Comparison of ENCODE assay signal across 8 cellular contexts in genomic region chr9:77944556-77945261, GRCh38.
DNase-seq lines count a peak whose midpoint lies in the region; ATAC-seq, FAIRE-seq and TF ChIP-seq lines count a peak whose summit lies in the region.

No MANE protein-coding gene starts in this region.

- H4K20me1 ChIP-seq in GM23338 (replicated peaks; ENCODE audit: insufficient read depth) (no peaks in the 10 kb centered on the region; the same call in 1 of the 2 replicates), osteoblast (ENCODE audit: insufficient read depth, low read length) (peaks cover 33% of the 10 kb centered on the region)

- no peak overlapping the region for H3K4me3 ChIP-seq in GM23338
- H3K4me3 ChIP-seq in osteoblast (ENCODE audit: insufficient read depth, low read length) = no peak overlapping the region

- TF ChIP-seq CTCF in GM23338 (conservative IDR thresholded peaks at IDR 0.05; ENCODE audit: low read depth in 2 of 2) = peak; percentile 42 to 43
- peak; percentile 6 for TF ChIP-seq CTCF in foreskin keratinocyte (conservative IDR thresholded peaks at IDR 0.05)
- TF ChIP-seq CTCF in osteocyte (IDR thresholded peaks at IDR 0.05) = peak; percentile 46
- no peak for TF ChIP-seq CTCF in osteoblast (IDR thresholded peaks at IDR 0.05; ENCODE audit: extremely low read depth, low read depth, low read length)

- H3K27me3 Mint-ChIP-seq in GM23338 (ENCODE audit: insufficient read depth, low read depth, poor library complexity) (peaks cover 4% of the 10 kb centered on the region), T-helper 17 cell (no peaks in the 10 kb centered on the region), osteocyte (ENCODE audit: unreplicated experiment) (no peaks in the 10 kb centered on the region)

- no peaks in the 10 kb centered on the region for H3F3A ChIP-seq in GM23338 (replicated peaks; ENCODE audit: low read depth)

- DNase-seq in GM23338 (ENCODE audit: low spot score) (peak; percentile 60), T-helper 17 cell (no peak), foreskin keratinocyte (no peak), osteocyte (ENCODE audit: extremely low spot score, unreplicated experiment) (no peak), GM19239 (ENCODE audit: insufficient read length, low spot score) (no peak), SW480 (ENCODE audit: low spot score) (no peak), osteoblast (ENCODE audit: insufficient read length, low spot score, missing footprints) (no peak)

- H3K36me3 Mint-ChIP-seq in GM23338 (ENCODE audit: low read depth) = no peaks in the 10 kb centered on the region
- no peaks in the 10 kb centered on the region for H3K36me3 Mint-ChIP-seq in T-helper 17 cell (ENCODE audit: low read depth)
- H3K36me3 Mint-ChIP-seq in osteocyte (ENCODE audit: unreplicated experiment) = no peaks in the 10 kb centered on the region

- H3K9me2 ChIP-seq in GM23338 (ENCODE audit: insufficient read depth) = no peaks in the 10 kb centered on the region

- no peak overlapping the region for H2AFZ ChIP-seq in GM23338
- H2AFZ ChIP-seq in osteoblast (ENCODE audit: low read length) = no peak overlapping the region

- H3K9me3 ChIP-seq in T-helper 17 cell (ENCODE audit: control insufficient read depth, low read length, poor library complexity, severe bottlenecking) (no peaks in the 10 kb centered on the region), osteoblast (ENCODE audit: low read depth, low read length) (no peaks in the 10 kb centered on the region)

- no peaks in the 10 kb centered on the region for H3K36me3 ChIP-seq in GM23338 (ENCODE audit: insufficient read depth)
- H3K36me3 ChIP-seq in osteoblast (ENCODE audit: insufficient read depth, low read length) = no peaks in the 10 kb centered on the region

- H3K4me1 Mint-ChIP-seq in GM23338 (peaks cover 46% of the 10 kb centered on the region), T-helper 17 cell (peaks cover 43% of the 10 kb centered on the region), osteocyte (ENCODE audit: unreplicated experiment) (peaks cover 63% of the 10 kb centered on the region)

- no peak for FAIRE-seq in GM19239 (lab: Jason Lieb, UNC)

- H3K4me1 ChIP-seq in GM23338 (ENCODE audit: insufficient read depth) = peaks cover 34% of the 10 kb centered on the region
- peaks cover 11% of the 10 kb centered on the region for H3K4me1 ChIP-seq in foreskin keratinocyte
- H3K4me1 ChIP-seq in osteoblast (ENCODE audit: insufficient read depth, low read length) = peaks cover 26% of the 10 kb centered on the region

- H3K79me2 ChIP-seq in GM23338 (replicated peaks; ENCODE audit: insufficient read depth) (peaks cover 88% of the 10 kb centered on the region), osteoblast (ENCODE audit: insufficient read depth, low read length) (peaks cover 87% of the 10 kb centered on the region)

- H3K4me3 Mint-ChIP-seq in GM23338 = no peak overlapping the region; the same call in 2 of the 3 replicates
- peak overlapping the region; percentile 78 for H3K4me3 Mint-ChIP-seq in T-helper 17 cell
- peak overlapping the region; percentile 23 for H3K4me3 Mint-ChIP-seq in osteocyte (ENCODE audit: unreplicated experiment)

- TF ChIP-seq POLR2A in GM18505 (IDR thresholded peaks at IDR 0.05; ENCODE audit: borderline replicate concordance, extremely low read depth, insufficient read depth, insufficient read length) = no peak

- peak; percentile 78 for ATAC-seq in GM23338
- ATAC-seq in T-helper 17 cell = peak; percentile 47
- ATAC-seq in foreskin keratinocyte = peak; percentile 31
- no peak for ATAC-seq in GM18505 (IDR thresholded peaks at IDR 0.05; ENCODE audit: unreplicated experiment)

- H3K27me3 ChIP-seq in GM23338 (ENCODE audit: insufficient read depth) (no peaks in the 10 kb centered on the region), foreskin keratinocyte (no peaks in the 10 kb centered on the region), osteoblast (ENCODE audit: insufficient read depth, low read length) (no peaks in the 10 kb centered on the region)

- no peak overlapping the region for H3K4me2 ChIP-seq in GM23338
- no peak overlapping the region for H3K4me2 ChIP-seq in osteoblast (ENCODE audit: insufficient read depth, low read length)

- H3K9me3 Mint-ChIP-seq in GM23338 (no peaks in the 10 kb centered on the region), osteocyte (ENCODE audit: unreplicated experiment) (no peaks in the 10 kb centered on the region)

- H3K27ac ChIP-seq in GM23338 (ENCODE audit: low read depth) (no peak overlapping the region; the same call in 1 of the 2 replicates), foreskin keratinocyte (no peak overlapping the region), osteoblast (ENCODE audit: low read depth, low read length) (no peak overlapping the region)

- H3K27ac Mint-ChIP-seq in GM23338 = peak overlapping the region; percentile 46; the same call in 1 of the 2 replicates
- H3K27ac Mint-ChIP-seq in T-helper 17 cell = peak overlapping the region; percentile 61
- peak overlapping the region; percentile 90 for H3K27ac Mint-ChIP-seq in osteocyte (ENCODE audit: unreplicated experiment)

TF ChIP-seq in GM23338, 12 proteins besides CTCF, POLR2A, EP300 and RAD21:
- TF ChIP-seq EZH2 (IDR thresholded peaks at IDR 0.05; ENCODE audit: low read depth, unreplicated experiment) (no peak), POLR2AphosphoS5 (IDR thresholded peaks at IDR 0.05; ENCODE audit: low read depth) (no peak), STAT1 (IDR thresholded peaks at IDR 0.05; ENCODE audit: unreplicated experiment) (no peak), JUNB (IDR thresholded peaks at IDR 0.05; ENCODE audit: unreplicated experiment) (no peak), ETS1 (IDR thresholded peaks at IDR 0.05) (no peak)
- TF ChIP-seq, protein P1, sequence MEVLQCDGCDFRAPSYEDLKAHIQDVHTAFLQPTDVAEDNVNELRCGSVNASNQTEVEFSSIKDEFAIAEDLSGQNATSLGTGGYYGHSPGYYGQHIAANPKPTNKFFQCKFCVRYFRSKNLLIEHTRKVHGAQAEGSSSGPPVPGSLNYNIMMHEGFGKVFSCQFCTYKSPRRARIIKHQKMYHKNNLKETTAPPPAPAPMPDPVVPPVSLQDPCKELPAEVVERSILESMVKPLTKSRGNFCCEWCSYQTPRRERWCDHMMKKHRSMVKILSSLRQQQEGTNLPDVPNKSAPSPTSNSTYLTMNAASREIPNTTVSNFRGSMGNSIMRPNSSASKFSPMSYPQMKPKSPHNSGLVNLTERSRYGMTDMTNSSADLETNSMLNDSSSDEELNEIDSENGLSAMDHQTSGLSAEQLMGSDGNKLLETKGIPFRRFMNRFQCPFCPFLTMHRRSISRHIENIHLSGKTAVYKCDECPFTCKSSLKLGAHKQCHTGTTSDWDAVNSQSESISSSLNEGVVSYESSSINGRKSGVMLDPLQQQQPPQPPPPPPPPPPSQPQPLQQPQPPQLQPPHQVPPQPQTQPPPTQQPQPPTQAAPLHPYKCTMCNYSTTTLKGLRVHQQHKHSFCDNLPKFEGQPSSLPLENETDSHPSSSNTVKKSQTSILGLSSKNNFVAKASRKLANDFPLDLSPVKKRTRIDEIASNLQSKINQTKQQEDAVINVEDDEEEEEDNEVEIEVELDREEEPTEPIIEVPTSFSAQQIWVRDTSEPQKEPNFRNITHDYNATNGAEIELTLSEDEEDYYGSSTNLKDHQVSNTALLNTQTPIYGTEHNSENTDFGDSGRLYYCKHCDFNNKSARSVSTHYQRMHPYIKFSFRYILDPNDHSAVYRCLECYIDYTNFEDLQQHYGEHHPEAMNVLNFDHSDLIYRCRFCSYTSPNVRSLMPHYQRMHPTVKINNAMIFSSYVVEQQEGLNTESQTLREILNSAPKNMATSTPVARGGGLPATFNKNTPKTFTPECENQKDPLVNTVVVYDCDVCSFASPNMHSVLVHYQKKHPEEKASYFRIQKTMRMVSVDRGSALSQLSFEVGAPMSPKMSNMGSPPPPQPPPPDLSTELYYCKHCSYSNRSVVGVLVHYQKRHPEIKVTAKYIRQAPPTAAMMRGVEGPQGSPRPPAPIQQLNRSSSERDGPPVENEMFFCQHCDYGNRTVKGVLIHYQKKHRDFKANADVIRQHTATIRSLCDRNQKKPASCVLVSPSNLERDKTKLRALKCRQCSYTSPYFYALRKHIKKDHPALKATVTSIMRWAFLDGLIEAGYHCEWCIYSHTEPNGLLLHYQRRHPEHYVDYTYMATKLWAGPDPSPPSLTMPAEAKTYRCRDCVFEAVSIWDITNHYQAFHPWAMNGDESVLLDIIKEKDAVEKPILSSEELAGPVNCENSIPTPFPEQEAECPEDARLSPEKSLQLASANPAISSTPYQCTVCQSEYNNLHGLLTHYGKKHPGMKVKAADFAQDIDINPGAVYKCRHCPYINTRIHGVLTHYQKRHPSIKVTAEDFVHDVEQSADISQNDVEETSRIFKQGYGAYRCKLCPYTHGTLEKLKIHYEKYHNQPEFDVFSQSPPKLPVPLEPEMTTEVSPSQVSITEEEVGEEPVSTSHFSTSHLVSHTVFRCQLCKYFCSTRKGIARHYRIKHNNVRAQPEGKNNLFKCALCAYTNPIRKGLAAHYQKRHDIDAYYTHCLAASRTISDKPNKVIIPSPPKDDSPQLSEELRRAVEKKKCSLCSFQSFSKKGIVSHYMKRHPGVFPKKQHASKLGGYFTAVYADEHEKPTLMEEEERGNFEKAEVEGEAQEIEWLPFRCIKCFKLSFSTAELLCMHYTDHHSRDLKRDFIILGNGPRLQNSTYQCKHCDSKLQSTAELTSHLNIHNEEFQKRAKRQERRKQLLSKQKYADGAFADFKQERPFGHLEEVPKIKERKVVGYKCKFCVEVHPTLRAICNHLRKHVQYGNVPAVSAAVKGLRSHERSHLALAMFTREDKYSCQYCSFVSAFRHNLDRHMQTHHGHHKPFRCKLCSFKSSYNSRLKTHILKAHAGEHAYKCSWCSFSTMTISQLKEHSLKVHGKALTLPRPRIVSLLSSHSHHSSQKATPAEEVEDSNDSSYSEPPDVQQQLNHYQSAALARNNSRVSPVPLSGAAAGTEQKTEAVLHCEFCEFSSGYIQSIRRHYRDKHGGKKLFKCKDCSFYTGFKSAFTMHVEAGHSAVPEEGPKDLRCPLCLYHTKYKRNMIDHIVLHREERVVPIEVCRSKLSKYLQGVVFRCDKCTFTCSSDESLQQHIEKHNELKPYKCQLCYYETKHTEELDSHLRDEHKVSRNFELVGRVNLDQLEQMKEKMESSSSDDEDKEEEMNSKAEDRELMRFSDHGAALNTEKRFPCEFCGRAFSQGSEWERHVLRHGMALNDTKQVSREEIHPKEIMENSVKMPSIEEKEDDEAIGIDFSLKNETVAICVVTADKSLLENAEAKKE (CRISPR knock-in tag; IDR thresholded peaks at IDR 0.05) = no peak
